In genomic region chr17:82583720-82584234, GRCh38 we compare ENCODE assay signal across 11 cellular contexts.
DNase-seq lines count a peak whose midpoint lies in the region; ATAC-seq, FAIRE-seq and TF ChIP-seq lines count a peak whose summit lies in the region.
"Had no signal": no experiment of that assay in that cellular context is flagged by ENCODE, and none has a peak within 500 bp of the region (broad histone marks: within the 10 kb centered on the region; RNA-seq: fewer than 3 reads in every experiment).

No MANE protein-coding gene starts in this region.

- no peak for TF ChIP-seq POLR2A in H1 (IDR thresholded peaks at IDR 0.05; ENCODE audit: control extremely low read depth in 1 of 2, low read depth in 2 of 2, low read length in 2 of 2)

- no peak overlapping the region for H2AK5ac ChIP-seq in H1 (ENCODE audit: low read depth, low read length)

- no peaks in the 10 kb centered on the region for H3K27me3 ChIP-seq in H1 (replicated peaks in 1 of 4; ENCODE audit: control insufficient read depth in 3 of 4, extremely low read depth in 1 of 4, insufficient read depth in 3 of 4, low read length in 3 of 4)

- ATAC-seq in HG03565 (IDR thresholded peaks at IDR 0.05; ENCODE audit: unreplicated experiment) = no peak
- ATAC-seq: PC-3 had no signal

- FAIRE-seq in H1 (lab: Jason Lieb, UNC) = no peak

- H2BK20ac ChIP-seq in H1 (ENCODE audit: low read length) = no peak overlapping the region

- no peak overlapping the region for H3K4me2 ChIP-seq in H1 (ENCODE audit: insufficient read depth in 1 of 2, low read depth in 2 of 2, low read length in 2 of 2)

- no peak overlapping the region for H3K18ac ChIP-seq in H1 (ENCODE audit: extremely low read depth, low read length)

- POLR2A ChIA-PET in H1 (lab: Charles Lee; ENCODE audit: partially characterized antibody) = no interaction called here

- no peak overlapping the region for H4K91ac ChIP-seq in H1 (replicated peaks; ENCODE audit: insufficient read length, low read length)

- H2BK15ac ChIP-seq in H1 (ENCODE audit: low read length) = no peak overlapping the region

- no peak for TF ChIP-seq CTCF in VCaP (conservative IDR thresholded peaks at IDR 0.05)
- no peak for TF ChIP-seq CTCF in H1 (IDR thresholded peaks at IDR 0.05; ENCODE audit: control extremely low read depth in 1 of 3, insufficient read depth in 1 of 3, low read depth in 1 of 3, low read length in 3 of 3)

- no peaks in the 10 kb centered on the region; a peak in 1 of 4 replicates for H3K9me3 ChIP-seq in H1 (ENCODE audit: insufficient read depth in 2 of 2, low read depth in 1 of 2, low read length in 1 of 2)

- H4K8ac ChIP-seq in H1 (ENCODE audit: extremely low read depth, insufficient read depth, low read length) = peak overlapping the region; percentile 76; the same call in 1 of the 2 replicates

- H3K14ac ChIP-seq in H1 (ENCODE audit: insufficient read length) = no peak overlapping the region

- no peak for TF ChIP-seq RAD21 in H1 (IDR thresholded peaks at IDR 0.05 in 1 of 2, conservative IDR thresholded peaks at IDR 0.05 in 1 of 2; ENCODE audit: low read depth in 2 of 2, low read length in 2 of 2)

- no peak overlapping the region for H3K4me3 ChIP-seq in H1 (ENCODE audit: extremely low read depth in 1 of 4, insufficient read depth in 2 of 4, low read depth in 3 of 4, low read length in 4 of 4)

- H2BK120ac ChIP-seq in H1 (replicated peaks; ENCODE audit: low read depth, low read length) = no peak overlapping the region

- no peaks in the 10 kb centered on the region for H3K4me1 ChIP-seq in H1 (replicated peaks in 1 of 4; ENCODE audit: control insufficient read depth in 3 of 4, insufficient read depth in 4 of 4, low read length in 3 of 4)

- H3K27ac ChIP-seq in VCaP (peak overlapping the region; percentile 60), H1 (ENCODE audit: low read depth, low read length) (no peak overlapping the region)

- H2BK5ac ChIP-seq in H1 (ENCODE audit: low read depth, low read length) = no peak overlapping the region

- peaks cover 8 to 44% (median 34%) of the 10 kb centered on the region in 4 experiments for H3K36me3 ChIP-seq in H1 (ENCODE audit: control insufficient read depth in 2 of 4, insufficient read depth in 4 of 4, low read length in 3 of 4)

- H2BK12ac ChIP-seq in H1 (ENCODE audit: low read depth, low read length) = no peak overlapping the region

- 0 out of 2 replicates have a peak, but pooled peaks cover 4% of the 10 kb centered on the region for H3K79me1 ChIP-seq in H1 (ENCODE audit: low read depth, low read length)

- H3K4ac ChIP-seq in H1 (replicated peaks; ENCODE audit: insufficient read length, low read depth, low read length) = no peak overlapping the region

- TF ChIP-seq EP300 in H1 (IDR thresholded peaks at IDR 0.05; ENCODE audit: borderline replicate concordance in 1 of 2, low read depth in 2 of 2, low read length in 2 of 2) = no peak

- H3K23me2 ChIP-seq in H1 (ENCODE audit: low read depth, low read length) = no peaks in the 10 kb centered on the region

- no peaks in the 10 kb centered on the region; a peak in 1 of 4 replicates for H3K79me2 ChIP-seq in H1 (ENCODE audit: control insufficient read depth in 1 of 2, insufficient read depth in 2 of 2, low read length in 2 of 2)

- no peak overlapping the region for H3K23ac ChIP-seq in H1 (ENCODE audit: insufficient read length)

- DNase-seq in activated T-cell treated with anti-CD3 and anti-CD28 coated beads, Interleukin-2, amount 50 U/mL, for 1 hour = peak; percentile 65
- DNase-seq in activated T-cell treated with anti-CD3 and anti-CD28 coated beads for 4 hours (no peak), H1 (ENCODE audit: low read depth in 1 of 2, low spot score in 2 of 2) (no peak), putamen (ENCODE audit: low spot score) (peak; percentile 82), dedifferentiated amniotic fluid mesenchymal stem cell (ENCODE audit: extremely low spot score) (no peak), NCI-H748 treated with DMSO at 0.1 percent for 48 hours (lab: John Stamatoyannopoulos, UW) (no peak)
- DNase-seq: left cardiac atrium, NCI-H226, PC-3 had no signal

- no peak overlapping the region for H3K56ac ChIP-seq in H1 (replicated peaks; ENCODE audit: insufficient read length, low read depth, low read length)

- CTCF ChIA-PET in H1 (lab: Charles Lee; ENCODE audit: partially characterized antibody) = no interaction called here

- H3K9ac ChIP-seq in H1 (replicated peaks in 1 of 4; ENCODE audit: extremely low read depth in 1 of 4, low read depth in 3 of 4, low read length in 3 of 4) = no peak overlapping the region

- no peak overlapping the region for H4K5ac ChIP-seq in H1 (ENCODE audit: insufficient read length, low read depth, low read length)

- H4K20me1 ChIP-seq in H1 (replicated peaks in 1 of 2; ENCODE audit: control insufficient read depth in 1 of 2, insufficient read depth in 2 of 2, low read length in 2 of 2) = peaks cover 5 to 7% of the 10 kb centered on the region in 2 experiments

- H2AFZ ChIP-seq in H1 (ENCODE audit: low read length) = no peak overlapping the region

- WGBS in H1 (ENCODE audit: extremely low coverage in 1 of 2, insufficient coverage in 1 of 2, insufficient read length in 1 of 2, insufficient replicate concordance in 2 of 2, low coverage in 1 of 2, low lambda C conversion rate in 2 of 2, missing lambda C conversion rate in 1 of 2), 2 experiments = 93% methylated on average over 27 of the region's 28 CpGs; no CpG with 5 or more reads in 1 of the 2 experiments

TF ChIP-seq in H1, 55 proteins besides CTCF, POLR2A, EP300 and RAD21:
- TF ChIP-seq, protein P1, sequence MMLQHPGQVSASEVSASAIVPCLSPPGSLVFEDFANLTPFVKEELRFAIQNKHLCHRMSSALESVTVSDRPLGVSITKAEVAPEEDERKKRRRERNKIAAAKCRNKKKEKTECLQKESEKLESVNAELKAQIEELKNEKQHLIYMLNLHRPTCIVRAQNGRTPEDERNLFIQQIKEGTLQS (IDR thresholded peaks at IDR 0.05; ENCODE audit: insufficient read depth, low read depth, low read length) = no peak
- TF ChIP-seq SIRT6 (IDR thresholded peaks at IDR 0.05; ENCODE audit: low read length) (no peak), BRCA1 (IDR thresholded peaks at IDR 0.05; ENCODE audit: low read depth, low read length) (no peak), SAP30 (IDR thresholded peaks at IDR 0.05; ENCODE audit: insufficient read depth, insufficient replicate concordance, low read length) (no peak), GABPA (IDR thresholded peaks at IDR 0.05; ENCODE audit: borderline replicate concordance, insufficient read depth, low read length) (no peak), SIX5 (IDR thresholded peaks at IDR 0.05; ENCODE audit: low read depth, low read length) (no peak), SP1 (IDR thresholded peaks at IDR 0.05; ENCODE audit: low read depth, low read length) (no peak), TAF1 (IDR thresholded peaks at IDR 0.05; ENCODE audit: low read depth, low read length) (no peak), ASH2L (IDR thresholded peaks at IDR 0.05; ENCODE audit: low read length) (no peak), EZH2 (IDR thresholded peaks at IDR 0.05; ENCODE audit: low read depth, low read length, severe bottlenecking) (no peak), CTBP2 (IDR thresholded peaks at IDR 0.05; ENCODE audit: borderline replicate concordance, insufficient read depth, insufficient read length, low read length) (no peak), HDAC2 (IDR thresholded peaks at IDR 0.05; ENCODE audit: borderline replicate concordance in 1 of 2, low read depth in 2 of 2, low read length in 2 of 2) (no peak), ATF2 (IDR thresholded peaks at IDR 0.05; ENCODE audit: low read length) (no peak), CHD1 (IDR thresholded peaks at IDR 0.05; ENCODE audit: low read depth, low read length) (no peak), SP4 (IDR thresholded peaks at IDR 0.05; ENCODE audit: low read length) (no peak)
TF ChIP-seq in H1: peak in this region for 0.

Comparison
In these comparisons a context has a peak if more than half of its experiments do, and no peak if none do; other contexts are left out.
1. DNase-seq: peak in activated T-cell treated with anti-CD3 and anti-CD28 coated beads, Interleukin-2, amount 50 U/mL, for 1 hour (single experiment) and putamen (single experiment); none in activated T-cell treated with anti-CD3 and anti-CD28 coated beads for 4 hours (single experiment), H1 (0 of 2), dedifferentiated amniotic fluid mesenchymal stem cell (single experiment) and NCI-H748 treated with DMSO at 0.1 percent for 48 hours (single experiment).